12 cellular contexts compared by ENCODE assay signal in the genomic region with DNA sequence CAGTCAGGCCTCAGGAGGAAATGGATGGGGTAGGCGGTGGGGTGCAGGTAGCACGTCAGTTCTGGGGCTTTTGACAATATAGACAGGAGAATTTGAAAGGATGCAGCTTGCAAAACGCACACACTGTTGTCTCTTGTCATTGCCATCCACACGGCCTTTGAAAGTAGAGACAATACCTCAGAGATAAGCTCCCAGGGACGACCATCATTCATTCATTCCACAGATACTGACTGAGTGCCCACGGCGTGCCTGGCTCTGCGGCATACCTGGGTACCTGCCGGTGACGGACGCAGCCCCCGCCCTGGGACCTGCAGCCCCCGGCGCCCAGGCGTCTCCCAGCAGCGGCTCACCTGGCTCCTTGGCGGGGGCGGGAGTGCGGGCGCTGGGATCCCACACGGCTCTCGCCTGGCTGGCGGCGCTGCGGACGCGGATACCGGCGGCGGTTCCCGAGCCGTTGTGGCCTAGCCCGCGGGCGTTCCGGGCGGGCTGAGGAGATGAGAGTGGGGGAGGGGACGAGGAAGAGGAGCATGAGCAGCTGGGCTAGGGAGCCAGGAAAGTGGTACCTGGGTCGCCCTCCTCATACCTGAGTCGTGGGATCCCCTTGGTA. TPM values are rescaled to one million over a fixed set of nuclear protein-coding genes. Genes with fewer than 3 reads are reported as not detected.
A peak's percentile ranks its signal among the peaks of the same experiment; 100 is the strongest.
DNase-seq lines count a peak whose midpoint lies in the region; TF ChIP-seq lines count a peak whose summit lies in the region.
"Had no signal": no experiment of that assay in that cellular context is flagged by ENCODE, and none has a peak within 500 bp of the region (broad histone marks: within the 10 kb centered on the region; RNA-seq: fewer than 3 reads in every experiment).

A gene with protein sequence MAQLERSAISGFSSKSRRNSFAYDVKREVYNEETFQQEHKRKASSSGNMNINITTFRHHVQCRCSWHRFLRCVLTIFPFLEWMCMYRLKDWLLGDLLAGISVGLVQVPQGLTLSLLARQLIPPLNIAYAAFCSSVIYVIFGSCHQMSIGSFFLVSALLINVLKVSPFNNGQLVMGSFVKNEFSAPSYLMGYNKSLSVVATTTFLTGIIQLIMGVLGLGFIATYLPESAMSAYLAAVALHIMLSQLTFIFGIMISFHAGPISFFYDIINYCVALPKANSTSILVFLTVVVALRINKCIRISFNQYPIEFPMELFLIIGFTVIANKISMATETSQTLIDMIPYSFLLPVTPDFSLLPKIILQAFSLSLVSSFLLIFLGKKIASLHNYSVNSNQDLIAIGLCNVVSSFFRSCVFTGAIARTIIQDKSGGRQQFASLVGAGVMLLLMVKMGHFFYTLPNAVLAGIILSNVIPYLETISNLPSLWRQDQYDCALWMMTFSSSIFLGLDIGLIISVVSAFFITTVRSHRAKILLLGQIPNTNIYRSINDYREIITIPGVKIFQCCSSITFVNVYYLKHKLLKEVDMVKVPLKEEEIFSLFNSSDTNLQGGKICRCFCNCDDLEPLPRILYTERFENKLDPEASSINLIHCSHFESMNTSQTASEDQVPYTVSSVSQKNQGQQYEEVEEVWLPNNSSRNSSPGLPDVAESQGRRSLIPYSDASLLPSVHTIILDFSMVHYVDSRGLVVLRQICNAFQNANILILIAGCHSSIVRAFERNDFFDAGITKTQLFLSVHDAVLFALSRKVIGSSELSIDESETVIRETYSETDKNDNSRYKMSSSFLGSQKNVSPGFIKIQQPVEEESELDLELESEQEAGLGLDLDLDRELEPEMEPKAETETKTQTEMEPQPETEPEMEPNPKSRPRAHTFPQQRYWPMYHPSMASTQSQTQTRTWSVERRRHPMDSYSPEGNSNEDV (minus strand): TSS at position 488 of the 607 bp plus-strand sequence. CDS start 4,934 bp downstream, outside the sequence.

- no peaks in the 10 kb centered on the region for H3K9me3 ChIP-seq in HUES48 (ENCODE audit: control insufficient read depth, insufficient read depth, low read length)
- no peaks in the 10 kb centered on the region for H3K9me3 ChIP-seq in breast epithelium
- H3K9me3 ChIP-seq in spleen, result no peaks in the 10 kb centered on the region

- TF ChIP-seq CTCF in breast epithelium (IDR thresholded peaks at IDR 0.05), result no peak
- no peak for TF ChIP-seq CTCF in spleen (IDR thresholded peaks at IDR 0.05 in 8 of 11, conservative IDR thresholded peaks at IDR 0.05 in 3 of 11)

- intact Hi-C loops in breast epithelium (cut with DNase I; ENCODE audit: low total_unique reads), result no loop called here
- intact Hi-C loops in spleen (cut with DNase I; ENCODE audit: low total_unique reads), result loop anchor here (10.0 kb wide), 1 partner anchor 341 kb away; no protein-coding TSS in a partner anchor

- peak within 1 kb of the TSS; percentile 58 for H3K4me3 ChIP-seq in HUES48 (ENCODE audit: low read depth, low read length)
- H3K4me3 ChIP-seq in breast epithelium, result peak within 1 kb of the TSS in 2 of 3 donors; percentile 33 to 54
- H3K4me3 ChIP-seq in spleen, result peak within 1 kb of the TSS in 5 of 8 donors; percentile 2 to 56 (median 19)
- H3K4me3 ChIP-seq: cardiac muscle cell had no signal

- no peak for TF ChIP-seq POLR2A in breast epithelium (IDR thresholded peaks at IDR 0.05)
- no peak for TF ChIP-seq POLR2A in spleen (IDR thresholded peaks at IDR 0.05)

- H3K27me3 ChIP-seq in HUES48 (ENCODE audit: control insufficient read depth, insufficient read depth, low read length) (peaks cover 11% of the 10 kb centered on the region; the same call in 1 of the 2 replicates), breast epithelium (no peaks in the 10 kb centered on the region), spleen (replicated peaks in 1 of 7) (peaks cover 0 to 19% (median 5%) of the 10 kb centered on the region in 7 donors)
- H3K27me3 ChIP-seq: cardiac muscle cell had no signal

- H3K36me3 ChIP-seq in HUES48 (ENCODE audit: control insufficient read depth, insufficient read depth, low read length) (no peaks in the 10 kb centered on the region), breast epithelium (no peaks in the 10 kb centered on the region), spleen (no peaks in the 10 kb centered on the region)
- H3K36me3 ChIP-seq: cardiac muscle cell had no signal

- no peak within 1 kb of the TSS for H3K27ac ChIP-seq in HUES48 (ENCODE audit: low read depth, low read length)
- H3K27ac ChIP-seq in breast epithelium, result no peak within 1 kb of the TSS
- peak within 1 kb of the TSS in 6 of 8 donors; percentile 30 to 84 (median 66) for H3K27ac ChIP-seq in spleen
- H3K27ac ChIP-seq: cardiac muscle cell had no signal

- DNase-seq in breast epithelium (ENCODE audit: low spot score in 2 of 2), result no peak
- peak; percentile 65 for DNase-seq in iPS-NIHi7 (ENCODE audit: extremely low spot score)
- peak; percentile 79 for DNase-seq in spleen
- DNase-seq in stimulated activated naive CD4-positive, alpha-beta T cell (lab: John Stamatoyannopoulos, UW), result no peak
- no peak for DNase-seq in NCI-H510A (lab: John Stamatoyannopoulos, UW)
- no peak for DNase-seq in activated CD4-positive, alpha-beta T cell treated with anti-CD3 and anti-CD28 coated beads for 48 hours
- DNase-seq: Calu3, NCI-H2107, PC-3 had no signal

- H3K4me1 ChIP-seq in HUES48 (ENCODE audit: control insufficient read depth, insufficient read depth, low read length) (peaks cover 32% of the 10 kb centered on the region), breast epithelium (no peaks in the 10 kb centered on the region), spleen (peaks cover 0 to 45% (median 14%) of the 10 kb centered on the region in 6 donors)

- WGBS in spleen, 5 donors, result 8 to 24% (median 11%) methylated on average over 17 to 40 of the region's 40 CpGs

- H3K9ac ChIP-seq in HUES48 (ENCODE audit: low read depth, low read length), result no peak within 1 kb of the TSS

RNA-seq across cellular contexts. Expression of the gene that starts here (rescaled TPM):
- total RNA-seq in breast epithelium (under 1 TPM in 2 of 3 donors, not detected in 1; 0.29 to 0.48 TPM), spleen (1 to 10 TPM; 1.8 to 7.8 (median 3.6) TPM)
- under 1 TPM; 0.11 to 0.28 (median 0.13) TPM for polyA plus RNA-seq in spleen
- total RNA-seq: Calu3, cardiac muscle cell, lung microvascular endothelial cell, PC-3 had no signal

Comparison
In these comparisons a context has a peak if more than half of its experiments do, and no peak if none do; other contexts are left out.
1. H3K27ac ChIP-seq: peak in spleen (6 of 8); none in HUES48 (single experiment) and breast epithelium (0 of 2).
2. DNase-seq: peak in iPS-NIHi7 (single experiment) and spleen (single experiment); none in breast epithelium (0 of 2), stimulated activated naive CD4-positive, alpha-beta T cell (0 of 6), NCI-H510A (single experiment) and activated CD4-positive, alpha-beta T cell treated with anti-CD3 and anti-CD28 coated beads for 48 hours (single experiment).
3. Peak in every context shown above with its lines, with median percentiles within 50 percentile points of each other: H3K4me3 ChIP-seq.